ENCODE assay signal across 7 cellular contexts in genomic region chr18:63050667-63051395, GRCh38.
DNase-seq lines count a peak whose midpoint lies in the region; ATAC-seq and TF ChIP-seq lines count a peak whose summit lies in the region.
"Not testable (repeated sequence)": the region's sequence is repeated elsewhere in the genome, so short reads cannot be mapped to it uniquely, and the experiment has no call there.

No MANE protein-coding gene starts in this region.

- not testable (repeated sequence) for H3K36me3 Mint-ChIP-seq in central memory CD8-positive, alpha-beta T cell (ENCODE audit: insufficient read depth)

- DNase-seq in central memory CD8-positive, alpha-beta T cell (ENCODE audit: low spot score in 2 of 2): not testable (repeated sequence)

- not testable (repeated sequence) for H3K9me2 ChIP-seq in Loucy (replicated peaks; ENCODE audit: low read depth, low read length)

- not testable (repeated sequence) for H4K20me1 ChIP-seq in Loucy (ENCODE audit: insufficient read depth, low read length, poor library complexity, severe bottlenecking)

- H3K27me3 ChIP-seq in Loucy (ENCODE audit: insufficient read depth, low read length, poor library complexity, severe bottlenecking): not testable (repeated sequence)

- H3K36me3 ChIP-seq in Loucy (ENCODE audit: insufficient read depth, low read length): not testable (repeated sequence)

- peaks cover 37% of the 10 kb centered on the region for H3K4me1 ChIP-seq in Loucy (ENCODE audit: insufficient read depth, low read length, poor library complexity, severe bottlenecking)

- H3K9ac ChIP-seq in Loucy (ENCODE audit: low read depth, low read length, poor library complexity, severe bottlenecking): not testable (repeated sequence)

- not testable (repeated sequence) for H2AFZ ChIP-seq in Loucy (ENCODE audit: low read length)

- H3K4me2 ChIP-seq in Loucy (ENCODE audit: low read depth, low read length, poor library complexity, severe bottlenecking): peak overlapping the region; percentile 33

- peak overlapping the region; percentile 70 for H3K4me3 Mint-ChIP-seq in central memory CD8-positive, alpha-beta T cell

- ATAC-seq in GM18498 (IDR thresholded peaks at IDR 0.05; ENCODE audit: unreplicated experiment) (peak; percentile 80), GM19035 (IDR thresholded peaks at IDR 0.05; ENCODE audit: unreplicated experiment) (peak; percentile 68), GM21390 (IDR thresholded peaks at IDR 0.05; ENCODE audit: unreplicated experiment) (peak; percentile 84), HG02610 (IDR thresholded peaks at IDR 0.05; ENCODE audit: unreplicated experiment) (peak; percentile 55), HG03095 (IDR thresholded peaks at IDR 0.05; ENCODE audit: unreplicated experiment) (peak; percentile 66)
- ATAC-seq in central memory CD8-positive, alpha-beta T cell (replicated peaks; ENCODE audit: extremely low read depth, poor library complexity, severe bottlenecking): peak; percentile 85

- H3K27me3 Mint-ChIP-seq in central memory CD8-positive, alpha-beta T cell: not testable (repeated sequence)

- H3K79me2 ChIP-seq in Loucy (ENCODE audit: insufficient read depth, low read length): not testable (repeated sequence)

- not testable (repeated sequence) for H3F3A ChIP-seq in Loucy (ENCODE audit: low read depth)

- TF ChIP-seq CTCF in Loucy (conservative IDR thresholded peaks at IDR 0.05; ENCODE audit: low read length): not testable (repeated sequence)

- H3K27ac Mint-ChIP-seq in central memory CD8-positive, alpha-beta T cell (ENCODE audit: low read depth): peak overlapping the region; percentile 95

- H3K4me3 ChIP-seq in Loucy (ENCODE audit: low read length, poor library complexity, severe bottlenecking): not testable (repeated sequence)

- H3K9me3 Mint-ChIP-seq in central memory CD8-positive, alpha-beta T cell: not testable (repeated sequence)

- not testable (repeated sequence) for H3K9me3 ChIP-seq in Loucy (ENCODE audit: insufficient read depth, low read depth, low read length)

- peaks cover 36% of the 10 kb centered on the region for H3K4me1 Mint-ChIP-seq in central memory CD8-positive, alpha-beta T cell
